In the genomic region with DNA sequence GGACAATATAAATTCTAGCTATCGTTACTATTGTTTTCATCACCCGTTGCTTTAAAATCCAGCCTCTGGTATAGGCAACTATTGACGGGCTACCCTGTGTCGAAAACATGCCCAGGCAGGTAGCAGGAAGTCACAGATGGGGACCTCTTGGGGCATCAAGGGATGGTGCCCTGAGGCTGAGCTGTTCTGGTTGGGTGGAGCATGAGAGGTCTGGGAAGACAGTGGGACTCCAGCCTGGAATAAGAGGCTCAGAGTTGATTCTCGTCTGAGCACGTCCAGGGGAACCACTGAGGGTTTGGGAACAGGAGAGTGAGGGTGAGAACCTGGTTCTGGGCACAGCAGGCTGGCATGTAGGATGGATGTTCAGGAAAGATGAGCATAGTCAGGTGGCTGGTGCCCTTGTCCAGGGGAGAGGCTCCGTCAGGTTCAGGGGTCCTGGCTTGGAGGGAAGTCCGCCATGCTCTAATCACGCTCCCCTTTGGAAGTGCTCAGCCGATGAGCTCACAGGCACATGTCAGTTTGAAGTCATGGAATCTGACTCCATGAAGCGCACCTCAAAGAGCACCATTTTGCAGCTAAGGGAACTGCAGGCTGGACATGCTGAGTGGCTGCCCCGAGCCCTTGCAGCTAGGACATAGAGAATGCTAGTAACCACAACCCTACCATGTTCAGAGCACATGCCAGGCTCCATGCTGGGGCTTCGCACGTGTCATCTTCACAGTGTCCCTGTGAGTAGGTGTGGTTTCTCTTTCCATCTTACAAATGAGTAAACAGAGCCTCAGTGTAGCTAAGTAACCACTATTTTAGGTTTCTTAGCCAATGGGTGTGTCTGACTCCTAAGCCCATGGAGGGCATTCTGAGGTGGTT, we compare ENCODE assay signal across 1 cellular context.
TF ChIP-seq lines count a peak whose summit lies in the region.

No MANE protein-coding gene starts in this region.

TF ChIP-seq in HepG2, 621 proteins besides CTCF, POLR2A, EP300 and RAD21:
- TF ChIP-seq PCBP1 (IDR thresholded peaks at IDR 0.05; ENCODE audit: borderline replicate concordance, low read depth, low read length) (no peak), HIVEP1 (CRISPR knock-in tag; IDR thresholded peaks at IDR 0.05) (no peak), ZNF564 (CRISPR knock-in tag; IDR thresholded peaks at IDR 0.05) (no peak), ZNF432 (CRISPR knock-in tag; IDR thresholded peaks at IDR 0.05; ENCODE audit: borderline replicate concordance) (no peak), EZH2 (conservative IDR thresholded peaks at IDR 0.05; ENCODE audit: low read depth, low read length) (no peak), ATF7-NPFF (CRISPR knock-in tag; IDR thresholded peaks at IDR 0.05; ENCODE audit: low read depth) (no peak), ZNF251 (CRISPR knock-in tag; IDR thresholded peaks at IDR 0.05) (no peak), MAFG (CRISPR knock-in tag; IDR thresholded peaks at IDR 0.05) (no peak), ZNF331 (CRISPR knock-in tag; IDR thresholded peaks at IDR 0.05) (no peak), ZNF569 (CRISPR knock-in tag; IDR thresholded peaks at IDR 0.05; ENCODE audit: borderline replicate concordance) (no peak), ZNF17 (CRISPR knock-in tag; IDR thresholded peaks at IDR 0.05) (no peak), ZNF615 (CRISPR knock-in tag; IDR thresholded peaks at IDR 0.05; ENCODE audit: borderline replicate concordance) (no peak)
- TF ChIP-seq, protein P1, sequence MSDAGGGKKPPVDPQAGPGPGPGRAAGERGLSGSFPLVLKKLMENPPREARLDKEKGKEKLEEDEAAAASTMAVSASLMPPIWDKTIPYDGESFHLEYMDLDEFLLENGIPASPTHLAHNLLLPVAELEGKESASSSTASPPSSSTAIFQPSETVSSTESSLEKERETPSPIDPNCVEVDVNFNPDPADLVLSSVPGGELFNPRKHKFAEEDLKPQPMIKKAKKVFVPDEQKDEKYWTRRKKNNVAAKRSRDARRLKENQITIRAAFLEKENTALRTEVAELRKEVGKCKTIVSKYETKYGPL (CRISPR knock-in tag; IDR thresholded peaks at IDR 0.05): no peak
- TF ChIP-seq, protein P2, sequence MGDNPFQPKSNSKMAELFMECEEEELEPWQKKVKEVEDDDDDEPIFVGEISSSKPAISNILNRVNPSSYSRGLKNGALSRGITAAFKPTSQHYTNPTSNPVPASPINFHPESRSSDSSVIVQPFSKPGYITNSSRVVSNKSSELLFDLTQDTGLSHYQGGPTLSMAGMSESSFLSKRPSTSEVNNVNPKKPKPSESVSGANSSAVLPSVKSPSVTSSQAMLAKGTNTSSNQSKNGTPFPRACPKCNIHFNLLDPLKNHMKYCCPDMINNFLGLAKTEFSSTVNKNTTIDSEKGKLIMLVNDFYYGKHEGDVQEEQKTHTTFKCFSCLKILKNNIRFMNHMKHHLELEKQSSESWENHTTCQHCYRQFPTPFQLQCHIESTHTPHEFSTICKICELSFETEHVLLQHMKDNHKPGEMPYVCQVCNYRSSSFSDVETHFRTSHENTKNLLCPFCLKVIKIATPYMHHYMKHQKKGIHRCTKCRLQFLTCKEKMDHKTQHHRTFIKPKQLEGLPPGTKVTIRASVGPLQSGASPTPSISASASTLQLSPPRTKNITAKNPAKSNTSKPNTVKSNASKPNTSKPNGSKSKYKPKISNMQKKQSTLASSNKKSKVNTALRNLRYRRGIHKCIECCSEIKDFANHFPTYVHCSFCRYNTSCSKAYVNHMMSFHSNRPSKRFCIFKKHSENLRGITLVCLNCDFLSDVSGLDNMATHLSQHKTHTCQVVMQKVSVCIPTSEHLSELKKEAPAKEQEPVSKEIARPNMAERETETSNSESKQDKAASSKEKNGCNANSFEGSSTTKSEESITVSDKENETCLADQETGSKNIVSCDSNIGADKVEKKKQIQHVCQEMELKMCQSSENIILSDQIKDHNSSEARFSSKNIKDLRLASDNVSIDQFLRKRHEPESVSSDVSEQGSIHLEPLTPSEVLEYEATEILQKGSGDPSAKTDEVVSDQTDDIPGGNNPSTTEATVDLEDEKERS (CRISPR knock-in tag; IDR thresholded peaks at IDR 0.05): no peak
- TF ChIP-seq, protein P3, sequence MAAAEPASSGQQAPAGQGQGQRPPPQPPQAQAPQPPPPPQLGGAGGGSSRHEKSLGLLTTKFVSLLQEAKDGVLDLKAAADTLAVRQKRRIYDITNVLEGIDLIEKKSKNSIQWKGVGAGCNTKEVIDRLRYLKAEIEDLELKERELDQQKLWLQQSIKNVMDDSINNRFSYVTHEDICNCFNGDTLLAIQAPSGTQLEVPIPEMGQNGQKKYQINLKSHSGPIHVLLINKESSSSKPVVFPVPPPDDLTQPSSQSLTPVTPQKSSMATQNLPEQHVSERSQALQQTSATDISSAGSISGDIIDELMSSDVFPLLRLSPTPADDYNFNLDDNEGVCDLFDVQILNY (CRISPR knock-in tag; conservative IDR thresholded peaks at IDR 0.05): no peak
TF ChIP-seq in HepG2: peak in this region for 0.
